In the genomic region with DNA sequence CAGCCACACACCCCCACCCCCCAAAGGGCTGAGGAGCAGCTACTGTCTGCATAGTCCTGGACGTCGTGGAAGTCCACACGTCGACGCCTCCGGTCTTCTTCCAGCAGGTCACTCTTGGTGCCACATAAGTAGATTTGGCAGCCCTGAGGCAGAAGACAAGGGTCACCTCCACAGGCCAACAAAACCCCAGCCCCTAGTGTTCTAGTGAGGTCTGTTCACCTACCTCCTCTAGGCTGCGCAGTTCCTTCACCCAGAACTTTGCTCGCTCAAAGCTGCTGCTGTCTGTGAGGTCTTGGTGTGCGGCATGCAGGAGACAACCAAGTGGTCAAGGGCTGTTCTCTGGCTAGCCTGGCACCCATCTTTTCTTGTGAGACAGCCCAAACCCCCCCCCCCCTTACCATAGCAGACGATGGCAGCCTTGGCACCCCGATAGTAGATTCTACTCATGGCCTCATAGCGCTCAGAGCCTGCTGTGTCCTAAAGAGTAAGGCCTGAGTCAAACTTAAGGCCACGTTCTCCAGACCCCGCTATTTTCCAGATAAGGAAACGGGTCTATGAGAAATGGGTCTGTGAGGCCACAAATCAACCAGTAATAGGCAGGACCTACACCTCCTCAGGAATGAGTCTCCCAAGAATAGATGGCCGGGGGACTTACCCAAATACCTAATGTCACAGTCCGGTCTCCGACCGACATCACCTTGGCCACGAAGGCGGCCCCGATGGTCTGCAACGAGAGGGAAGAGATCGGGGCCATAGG, we compare ENCODE assay signal across 8 cellular contexts. TPM values are rescaled to one million over a fixed set of nuclear protein-coding genes. Genes with fewer than 3 reads are reported as not detected.
DNase-seq lines count a peak whose midpoint lies in the region; ATAC-seq and TF ChIP-seq lines count a peak whose summit lies in the region.

No MANE protein-coding gene starts in this region.

- DNase-seq in SIG-M5 treated with dmso at 0.1 percent for 504 hours (lab: John Stamatoyannopoulos, UW; ENCODE audit: unreplicated experiment) (peak; percentile 47), SIG-M5 (lab: John Stamatoyannopoulos, UW) (no peak), esophagus muscularis mucosa (ENCODE audit: extremely low spot score) (no peak), progenitor cell of endocrine pancreas (ENCODE audit: low spot score, unreplicated experiment) (no peak), COR-L47 (lab: John Stamatoyannopoulos, UW) (no peak), medulla oblongata (ENCODE audit: extremely low spot score) (no peak)

- no peak for TF ChIP-seq EP300 in esophagus muscularis mucosa (IDR thresholded peaks at IDR 0.05)

- H3K4me3 Mint-ChIP-seq in progenitor cell of endocrine pancreas (ENCODE audit: low read depth), result peak overlapping the region; percentile 92

- peak overlapping the region; percentile 87 for H3K27ac Mint-ChIP-seq in progenitor cell of endocrine pancreas

- ATAC-seq in SK-N-SH treated with all-trans-retinoic acid at 6 μM for 48 hours (peak; percentile 39), HG02852 (IDR thresholded peaks at IDR 0.05; ENCODE audit: unreplicated experiment) (no peak)

- H3K27ac ChIP-seq in esophagus muscularis mucosa (replicated peaks in 1 of 4), result peak overlapping the region; percentile 78 to 90 (median 84)

- no peaks in the 10 kb centered on the region for H3K27me3 ChIP-seq in esophagus muscularis mucosa

- H3K4me1 Mint-ChIP-seq in progenitor cell of endocrine pancreas (ENCODE audit: low read depth), result peaks cover 24% of the 10 kb centered on the region

- peak overlapping the region; percentile 76 to 99 (median 90) for H3K4me3 ChIP-seq in esophagus muscularis mucosa

- no peak for TF ChIP-seq POLR2A in esophagus muscularis mucosa (IDR thresholded peaks at IDR 0.05; ENCODE audit: low read depth)

- peaks cover 8 to 29% (median 27%) of the 10 kb centered on the region in 4 donors for H3K36me3 ChIP-seq in esophagus muscularis mucosa

- H3K4me1 ChIP-seq in esophagus muscularis mucosa, result peaks cover 48 to 63% (median 59%) of the 10 kb centered on the region in 4 donors

- no peak for TF ChIP-seq CTCF in esophagus muscularis mucosa (IDR thresholded peaks at IDR 0.05)
- TF ChIP-seq CTCF in progenitor cell of endocrine pancreas (IDR thresholded peaks at IDR 0.05; ENCODE audit: unreplicated experiment), result no peak

- intact Hi-C loops in esophagus muscularis mucosa (cut with DNase I), result loop anchor here (10.0 kb wide), 1 partner anchor 188 kb away; no protein-coding TSS in a partner anchor

- no peaks in the 10 kb centered on the region for H3K9me3 Mint-ChIP-seq in progenitor cell of endocrine pancreas (ENCODE audit: low read depth)

- WGBS in esophagus muscularis mucosa, result 17% methylated on average over 15 of the region's 24 CpGs

- no peaks in the 10 kb centered on the region for H3K27me3 Mint-ChIP-seq in progenitor cell of endocrine pancreas

- peaks cover 4% of the 10 kb centered on the region for H3K36me3 Mint-ChIP-seq in progenitor cell of endocrine pancreas (ENCODE audit: insufficient read depth)

- no peaks in the 10 kb centered on the region for H3K9me3 ChIP-seq in esophagus muscularis mucosa

TF ChIP-seq in SK-N-SH treated with all-trans-retinoic acid at 6 μM for 48 hours, 23 proteins besides CTCF, POLR2A, EP300 and RAD21:
- TF ChIP-seq OSR1 (CRISPR knock-in tag; IDR thresholded peaks at IDR 0.05) (no peak), SNAI2 (CRISPR knock-in tag; IDR thresholded peaks at IDR 0.05) (no peak), ZNF70 (CRISPR knock-in tag; IDR thresholded peaks at IDR 0.05) (no peak), ZFP3 (CRISPR knock-in tag; IDR thresholded peaks at IDR 0.05) (no peak), ZNF8 (CRISPR knock-in tag; IDR thresholded peaks at IDR 0.05) (no peak), CSRNP3 (CRISPR knock-in tag; IDR thresholded peaks at IDR 0.05) (no peak), CREB5 (CRISPR knock-in tag; IDR thresholded peaks at IDR 0.05; ENCODE audit: low read depth) (no peak), ZC3H10 (CRISPR knock-in tag; IDR thresholded peaks at IDR 0.05) (no peak), ISL1 (CRISPR knock-in tag; IDR thresholded peaks at IDR 0.05) (no peak), TCF4 (CRISPR knock-in tag; IDR thresholded peaks at IDR 0.05; ENCODE audit: borderline replicate concordance) (no peak), TOX (CRISPR knock-in tag; IDR thresholded peaks at IDR 0.05; ENCODE audit: borderline replicate concordance) (no peak), BACH2 (CRISPR knock-in tag; IDR thresholded peaks at IDR 0.05; ENCODE audit: borderline replicate concordance) (no peak), ARNTL (CRISPR knock-in tag; IDR thresholded peaks at IDR 0.05; ENCODE audit: borderline replicate concordance, low read depth) (no peak), PATZ1 (CRISPR knock-in tag; IDR thresholded peaks at IDR 0.05; ENCODE audit: borderline replicate concordance) (no peak)

RNA-seq across cellular contexts. Expression of gene RAB24, which starts 1.0 kb away (rescaled TPM):
- total RNA-seq in esophagus muscularis mucosa, result 10 to 100 TPM; 20.0 to 35.4 (median 31.1) TPM
- total RNA-seq in progenitor cell of endocrine pancreas, result 26.9 and 30.0 TPM in 2 replicates

RNA-seq across cellular contexts. Expression of gene PRELID1, which starts 1.1 kb away (rescaled TPM):
- total RNA-seq in esophagus muscularis mucosa, result 10 to 100 TPM; 80.6 to 93.6 (median 88.2) TPM
- total RNA-seq in progenitor cell of endocrine pancreas, result 94.0 and 114 TPM in 2 replicates

RNA-seq across cellular contexts. Expression of gene MXD3, which starts 9.2 kb away (rescaled TPM):
- total RNA-seq in esophagus muscularis mucosa (10 to 100 TPM in 1 of 4 donors, 1 to 10 TPM in 3; 2.5 to 11.2 (median 7.9) TPM), progenitor cell of endocrine pancreas (20.1 and 20.6 TPM in 2 replicates)

RNA-seq across cellular contexts. Expression of gene LMAN2, which starts 48.9 kb away (rescaled TPM):
- total RNA-seq in esophagus muscularis mucosa (100 to 1,000 TPM in 3 of 4 donors, 10 to 100 TPM in 1; 95.1 to 168 (median 128) TPM), progenitor cell of endocrine pancreas (106 and 111 TPM in 2 replicates)

RNA-seq across cellular contexts. Expression of gene RGS14, which starts 55.2 kb away (rescaled TPM):
- total RNA-seq in esophagus muscularis mucosa, result 10 to 100 TPM in 2 of 4 donors, 1 to 10 TPM in 2; 3.7 to 18.3 (median 11.9) TPM
- 13.0 and 15.0 TPM in 2 replicates for total RNA-seq in progenitor cell of endocrine pancreas
